ENCODE assay signal across 9 cellular contexts in the genomic region with DNA sequence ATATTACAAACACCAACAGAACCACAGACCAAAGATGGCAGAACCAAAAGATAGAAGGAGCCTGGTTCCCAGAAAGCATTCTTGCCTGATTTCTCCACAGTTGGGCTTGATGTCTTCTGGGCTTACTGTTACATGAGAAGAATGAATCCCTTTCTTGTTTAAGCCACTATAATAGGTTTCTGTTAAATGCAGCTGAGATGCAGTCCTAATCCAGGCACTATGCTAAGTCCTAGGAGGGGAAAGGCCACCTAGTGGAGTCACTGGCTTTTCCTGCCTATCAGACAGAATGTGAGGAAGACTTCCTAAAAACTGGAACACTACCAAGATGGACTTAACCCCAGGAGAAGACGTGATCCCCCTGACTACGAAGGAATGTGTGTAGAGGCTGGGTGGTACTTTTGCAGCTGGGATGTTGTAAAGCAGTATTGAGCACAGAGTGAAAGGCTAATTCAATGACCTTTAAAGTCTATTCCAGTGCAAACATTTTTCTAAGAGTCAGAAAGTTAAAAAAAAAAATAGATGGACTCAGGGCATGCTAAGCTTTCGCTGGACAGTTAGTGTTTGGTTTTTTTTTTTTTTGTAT. TPM values are rescaled to one million over a fixed set of nuclear protein-coding genes. Genes with fewer than 3 reads are reported as not detected.
A peak's percentile ranks its signal among the peaks of the same experiment; 100 is the strongest.
DNase-seq lines count a peak whose midpoint lies in the region; ATAC-seq and TF ChIP-seq lines count a peak whose summit lies in the region.
"Had no signal": no experiment of that assay in that cellular context is flagged by ENCODE, and none has a peak within 500 bp of the region (broad histone marks: within the 10 kb centered on the region; RNA-seq: fewer than 3 reads in every experiment).

No MANE protein-coding gene starts in this region.

- DNase-seq in AG09319 (ENCODE audit: extremely low read depth, low read depth) (peak; percentile 16), WERI-Rb-1 (peak; percentile 77), kidney glomerular epithelial cell (lab: John Stamatoyannopoulos, UW) (peak; percentile 5), T-helper 17 cell (no peak)
- DNase-seq: naive B cell had no signal

- H3K27ac ChIP-seq in HEK293 (ENCODE audit: extremely low read depth, low read depth, low read length) (no peak overlapping the region), WERI-Rb-1 (no peak overlapping the region)

- H3K4me3 Mint-ChIP-seq in stimulated activated memory B cell treated with anti-CD40 and anti-IgM and Interleukin-4, amounts not matched to agents 10 μg/mL and 1 μg/mL and 100 μg/mL, for 72 hours: no peak overlapping the region
- no peak overlapping the region for H3K4me3 Mint-ChIP-seq in T-helper 17 cell
- H3K4me3 Mint-ChIP-seq: naive B cell had no signal

- CTCF ChIA-PET in HEK293 (lab: Yijun Ruan, JAX): interaction anchor here (0.6 to 6.0 kb wide), 10 partner anchors 53 to 664 kb away, joined by 3 to 43 read pairs (median 4); no protein-coding TSS in a partner anchor

- H3K27me3 Mint-ChIP-seq in stimulated activated memory B cell treated with anti-CD40 and anti-IgM and Interleukin-4, amounts not matched to agents 10 μg/mL and 1 μg/mL and 100 μg/mL, for 72 hours: no peaks in the 10 kb centered on the region
- H3K27me3 Mint-ChIP-seq in T-helper 17 cell: peaks cover 25% of the 10 kb centered on the region
- H3K27me3 Mint-ChIP-seq: naive B cell had no signal

- POLR2A ChIA-PET in HEK293 (lab: Yijun Ruan, JAX): no interaction called here

- TF ChIP-seq CTCF in AG09319 (IDR thresholded peaks at IDR 0.05; ENCODE audit: low read depth, low read length): peak; percentile 54
- TF ChIP-seq CTCF in HEK293 (tag by site-specific recombination; IDR thresholded peaks at IDR 0.05): 0 out of 2 replicates have a peak, but pooled peaks have one; percentile 15
- TF ChIP-seq CTCF in WERI-Rb-1 (IDR thresholded peaks at IDR 0.05; ENCODE audit: low read depth, low read length): peak; percentile 78

- no peaks in the 10 kb centered on the region for H3K36me3 ChIP-seq in HEK293 (ENCODE audit: control insufficient read depth in 2 of 2, insufficient read depth in 1 of 2, low read length in 2 of 2)
- no peaks in the 10 kb centered on the region for H3K36me3 ChIP-seq in WERI-Rb-1

- H3K27ac Mint-ChIP-seq in stimulated activated memory B cell treated with anti-CD40 and anti-IgM and Interleukin-4, amounts not matched to agents 10 μg/mL and 1 μg/mL and 100 μg/mL, for 72 hours: no peak overlapping the region
- no peak overlapping the region for H3K27ac Mint-ChIP-seq in T-helper 17 cell
- H3K27ac Mint-ChIP-seq: naive B cell had no signal

- no peaks in the 10 kb centered on the region for H3K27me3 ChIP-seq in WERI-Rb-1 (ENCODE audit: insufficient read depth, low read depth, severe bottlenecking)

- H3K36me3 Mint-ChIP-seq in stimulated activated memory B cell treated with anti-CD40 and anti-IgM and Interleukin-4, amounts not matched to agents 10 μg/mL and 1 μg/mL and 100 μg/mL, for 72 hours: no peaks in the 10 kb centered on the region
- H3K36me3 Mint-ChIP-seq in T-helper 17 cell (ENCODE audit: low read depth): no peaks in the 10 kb centered on the region

- H3K9me3 Mint-ChIP-seq in stimulated activated memory B cell treated with anti-CD40 and anti-IgM and Interleukin-4, amounts not matched to agents 10 μg/mL and 1 μg/mL and 100 μg/mL, for 72 hours: peaks cover 8% of the 10 kb centered on the region

- H3K4me3 ChIP-seq in HEK293 (ENCODE audit: low read depth, low read length) (no peak overlapping the region), WERI-Rb-1 (ENCODE audit: low read depth, low read length) (no peak overlapping the region)

- H3K4me1 ChIP-seq in HEK293 (ENCODE audit: control insufficient read depth, insufficient read depth, low read length): no peaks in the 10 kb centered on the region

- H3K9me3 ChIP-seq in HEK293 (ENCODE audit: control insufficient read depth, insufficient read depth, low read depth, low read length) (no peaks in the 10 kb centered on the region), WERI-Rb-1 (ENCODE audit: severe bottlenecking) (peaks cover under 1% of the 10 kb centered on the region), T-helper 17 cell (ENCODE audit: control insufficient read depth, low read length, poor library complexity, severe bottlenecking) (no peaks in the 10 kb centered on the region)

- ATAC-seq in HG03565 (IDR thresholded peaks at IDR 0.05; ENCODE audit: unreplicated experiment): no peak
- ATAC-seq in stimulated activated memory B cell treated with anti-CD40 and anti-IgM and Interleukin-4, amounts not matched to agents 10 μg/mL and 1 μg/mL and 100 μg/mL, for 72 hours: no peak
- ATAC-seq in GM18861 (IDR thresholded peaks at IDR 0.05; ENCODE audit: unreplicated experiment): no peak
- ATAC-seq in T-helper 17 cell: no peak

- no peaks in the 10 kb centered on the region for H3K4me1 Mint-ChIP-seq in stimulated activated memory B cell treated with anti-CD40 and anti-IgM and Interleukin-4, amounts not matched to agents 10 μg/mL and 1 μg/mL and 100 μg/mL, for 72 hours
- H3K4me1 Mint-ChIP-seq in T-helper 17 cell: peaks cover 7% of the 10 kb centered on the region

TF ChIP-seq in HEK293, 187 proteins besides CTCF, POLR2A, EP300 and RAD21:
- TF ChIP-seq, protein P1, sequence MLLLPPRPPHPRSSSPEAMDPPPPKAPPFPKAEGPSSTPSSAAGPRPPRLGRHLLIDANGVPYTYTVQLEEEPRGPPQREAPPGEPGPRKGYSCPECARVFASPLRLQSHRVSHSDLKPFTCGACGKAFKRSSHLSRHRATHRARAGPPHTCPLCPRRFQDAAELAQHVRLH (tag by site-specific recombination; IDR thresholded peaks at IDR 0.05): no peak
- TF ChIP-seq ZNF274 (IDR thresholded peaks at IDR 0.05; ENCODE audit: low read length) (no peak), ZNF274 (tag by site-specific recombination; IDR thresholded peaks at IDR 0.05; ENCODE audit: borderline replicate concordance) (no peak), ZNF654 (tag by site-specific recombination; IDR thresholded peaks at IDR 0.05; ENCODE audit: low read depth) (peak; percentile 22; the same call in 1 of the 2 replicates)

RNA-seq across cellular contexts. Expression of a gene that starts 34.3 kb away (rescaled TPM):
- total RNA-seq in T-helper 17 cell: 1 to 10 TPM; 3.2 TPM

Comparison
In these comparisons a context has a peak if more than half of its experiments do, and no peak if none do; other contexts are left out.
1. DNase-seq: peak in AG09319 (single experiment), WERI-Rb-1 (single experiment) and kidney glomerular epithelial cell (single experiment); none in T-helper 17 cell (0 of 3).
2. CTCF ChIP-seq: peak in every context shown above with its lines; median percentile 78 in WERI-Rb-1; 54 in AG09319; 15 in HEK293.